In genomic region chr1:230708631-230709580, GRCh38 we compare ENCODE assay signal across 1 cellular context.
TF ChIP-seq lines count a peak whose summit lies in the region.

No MANE protein-coding gene starts in this region.

TF ChIP-seq in HepG2, 621 proteins besides CTCF, POLR2A, EP300 and RAD21 (continued from another document and continues in another):
- TF ChIP-seq, protein P1, sequence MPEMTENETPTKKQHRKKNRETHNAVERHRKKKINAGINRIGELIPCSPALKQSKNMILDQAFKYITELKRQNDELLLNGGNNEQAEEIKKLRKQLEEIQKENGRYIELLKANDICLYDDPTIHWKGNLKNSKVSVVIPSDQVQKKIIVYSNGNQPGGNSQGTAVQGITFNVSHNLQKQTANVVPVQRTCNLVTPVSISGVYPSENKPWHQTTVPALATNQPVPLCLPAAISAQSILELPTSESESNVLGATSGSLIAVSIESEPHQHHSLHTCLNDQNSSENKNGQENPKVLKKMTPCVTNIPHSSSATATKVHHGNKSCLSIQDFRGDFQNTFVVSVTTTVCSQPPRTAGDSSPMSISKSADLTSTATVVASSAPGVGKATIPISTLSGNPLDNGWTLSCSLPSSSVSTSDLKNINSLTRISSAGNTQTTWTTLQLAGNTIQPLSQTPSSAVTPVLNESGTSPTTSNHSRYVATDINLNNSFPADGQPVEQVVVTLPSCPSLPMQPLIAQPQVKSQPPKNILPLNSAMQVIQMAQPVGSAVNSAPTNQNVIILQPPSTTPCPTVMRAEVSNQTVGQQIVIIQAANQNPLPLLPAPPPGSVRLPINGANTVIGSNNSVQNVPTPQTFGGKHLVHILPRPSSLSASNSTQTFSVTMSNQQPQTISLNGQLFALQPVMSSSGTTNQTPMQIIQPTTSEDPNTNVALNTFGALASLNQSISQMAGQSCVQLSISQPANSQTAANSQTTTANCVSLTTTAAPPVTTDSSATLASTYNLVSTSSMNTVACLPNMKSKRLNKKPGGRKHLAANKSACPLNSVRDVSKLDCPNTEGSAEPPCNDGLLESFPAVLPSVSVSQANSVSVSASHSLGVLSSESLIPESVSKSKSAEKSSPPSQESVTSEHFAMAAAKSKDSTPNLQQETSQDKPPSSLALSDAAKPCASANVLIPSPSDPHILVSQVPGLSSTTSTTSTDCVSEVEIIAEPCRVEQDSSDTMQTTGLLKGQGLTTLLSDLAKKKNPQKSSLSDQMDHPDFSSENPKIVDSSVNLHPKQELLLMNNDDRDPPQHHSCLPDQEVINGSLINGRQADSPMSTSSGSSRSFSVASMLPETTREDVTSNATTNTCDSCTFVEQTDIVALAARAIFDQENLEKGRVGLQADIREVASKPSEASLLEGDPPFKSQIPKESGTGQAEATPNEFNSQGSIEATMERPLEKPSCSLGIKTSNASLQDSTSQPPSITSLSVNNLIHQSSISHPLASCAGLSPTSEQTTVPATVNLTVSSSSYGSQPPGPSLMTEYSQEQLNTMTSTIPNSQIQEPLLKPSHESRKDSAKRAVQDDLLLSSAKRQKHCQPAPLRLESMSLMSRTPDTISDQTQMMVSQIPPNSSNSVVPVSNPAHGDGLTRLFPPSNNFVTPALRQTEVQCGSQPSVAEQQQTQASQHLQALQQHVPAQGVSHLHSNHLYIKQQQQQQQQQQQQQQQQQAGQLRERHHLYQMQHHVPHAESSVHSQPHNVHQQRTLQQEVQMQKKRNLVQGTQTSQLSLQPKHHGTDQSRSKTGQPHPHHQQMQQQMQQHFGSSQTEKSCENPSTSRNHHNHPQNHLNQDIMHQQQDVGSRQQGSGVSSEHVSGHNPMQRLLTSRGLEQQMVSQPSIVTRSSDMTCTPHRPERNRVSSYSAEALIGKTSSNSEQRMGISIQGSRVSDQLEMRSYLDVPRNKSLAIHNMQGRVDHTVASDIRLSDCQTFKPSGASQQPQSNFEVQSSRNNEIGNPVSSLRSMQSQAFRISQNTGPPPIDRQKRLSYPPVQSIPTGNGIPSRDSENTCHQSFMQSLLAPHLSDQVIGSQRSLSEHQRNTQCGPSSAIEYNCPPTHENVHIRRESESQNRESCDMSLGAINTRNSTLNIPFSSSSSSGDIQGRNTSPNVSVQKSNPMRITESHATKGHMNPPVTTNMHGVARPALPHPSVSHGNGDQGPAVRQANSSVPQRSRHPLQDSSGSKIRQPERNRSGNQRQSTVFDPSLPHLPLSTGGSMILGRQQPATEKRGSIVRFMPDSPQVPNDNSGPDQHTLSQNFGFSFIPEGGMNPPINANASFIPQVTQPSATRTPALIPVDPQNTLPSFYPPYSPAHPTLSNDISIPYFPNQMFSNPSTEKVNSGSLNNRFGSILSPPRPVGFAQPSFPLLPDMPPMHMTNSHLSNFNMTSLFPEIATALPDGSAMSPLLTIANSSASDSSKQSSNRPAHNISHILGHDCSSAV (CRISPR knock-in tag; IDR thresholded peaks at IDR 0.05; ENCODE audit: borderline replicate concordance) = no peak
- no peak for TF ChIP-seq ZNF607 (CRISPR knock-in tag; IDR thresholded peaks at IDR 0.05; ENCODE audit: borderline replicate concordance)
- TF ChIP-seq ZNF337 (CRISPR knock-in tag; IDR thresholded peaks at IDR 0.05; ENCODE audit: borderline replicate concordance, low read depth) = 0 out of 2 replicates have a peak, but pooled peaks have one; percentile 77
- TF ChIP-seq MTF1 (CRISPR knock-in tag; IDR thresholded peaks at IDR 0.05) = peak; percentile 99
- TF ChIP-seq, protein P2, sequence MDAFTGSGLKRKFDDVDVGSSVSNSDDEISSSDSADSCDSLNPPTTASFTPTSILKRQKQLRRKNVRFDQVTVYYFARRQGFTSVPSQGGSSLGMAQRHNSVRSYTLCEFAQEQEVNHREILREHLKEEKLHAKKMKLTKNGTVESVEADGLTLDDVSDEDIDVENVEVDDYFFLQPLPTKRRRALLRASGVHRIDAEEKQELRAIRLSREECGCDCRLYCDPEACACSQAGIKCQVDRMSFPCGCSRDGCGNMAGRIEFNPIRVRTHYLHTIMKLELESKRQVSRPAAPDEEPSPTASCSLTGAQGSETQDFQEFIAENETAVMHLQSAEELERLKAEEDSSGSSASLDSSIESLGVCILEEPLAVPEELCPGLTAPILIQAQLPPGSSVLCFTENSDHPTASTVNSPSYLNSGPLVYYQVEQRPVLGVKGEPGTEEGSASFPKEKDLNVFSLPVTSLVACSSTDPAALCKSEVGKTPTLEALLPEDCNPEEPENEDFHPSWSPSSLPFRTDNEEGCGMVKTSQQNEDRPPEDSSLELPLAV (CRISPR knock-in tag; conservative IDR thresholded peaks at IDR 0.05; ENCODE audit: low read depth) = peak; percentile 76; the same call in 1 of the 2 replicates
- TF ChIP-seq DBP (CRISPR knock-in tag; IDR thresholded peaks at IDR 0.05; ENCODE audit: not compliant biosample characterization) = no peak
- no peak for TF ChIP-seq ZNF775 (CRISPR knock-in tag; IDR thresholded peaks at IDR 0.05; ENCODE audit: borderline replicate concordance)
- peak; percentile 62; the same call in 1 of the 2 replicates for TF ChIP-seq PRMT3 (CRISPR knock-in tag; IDR thresholded peaks at IDR 0.05; ENCODE audit: borderline replicate concordance, low read depth)
- TF ChIP-seq ETV5 (CRISPR knock-in tag; IDR thresholded peaks at IDR 0.05; ENCODE audit: borderline replicate concordance) = peak; percentile 94
- TF ChIP-seq ZNF766 (CRISPR knock-in tag; IDR thresholded peaks at IDR 0.05; ENCODE audit: borderline replicate concordance) = no peak
- TF ChIP-seq ZNF331 (CRISPR knock-in tag; IDR thresholded peaks at IDR 0.05) = peak; percentile 87
- TF ChIP-seq MIER2 (CRISPR knock-in tag; IDR thresholded peaks at IDR 0.05) = peak; percentile 36; the same call in 1 of the 2 replicates
- TF ChIP-seq HMG20A (CRISPR knock-in tag; IDR thresholded peaks at IDR 0.05; ENCODE audit: borderline replicate concordance) = peak; percentile 75; the same call in 1 of the 2 replicates
- TF ChIP-seq ZNF335 (CRISPR knock-in tag; IDR thresholded peaks at IDR 0.05) = peak; percentile 67; the same call in 1 of the 2 replicates
- TF ChIP-seq ASH2L (IDR thresholded peaks at IDR 0.05; ENCODE audit: insufficient read length, low read depth, low read length) = peak; percentile 74
- peak; percentile 68; the same call in 1 of the 2 replicates for TF ChIP-seq ISL2 (CRISPR knock-in tag; IDR thresholded peaks at IDR 0.05)
- TF ChIP-seq HDAC6 (IDR thresholded peaks at IDR 0.05; ENCODE audit: low read depth, low read length) = no peak
- no peak for TF ChIP-seq HNRNPUL1 (IDR thresholded peaks at IDR 0.05; ENCODE audit: low read depth, low read length)
- no peak for TF ChIP-seq XRCC5 (optimal IDR thresholded peaks at IDR 0.05; ENCODE audit: low read length)
- peak; percentile 97 for TF ChIP-seq ZSCAN9 (CRISPR knock-in tag; IDR thresholded peaks at IDR 0.05; ENCODE audit: borderline replicate concordance)
- TF ChIP-seq ZBTB42 (CRISPR knock-in tag; IDR thresholded peaks at IDR 0.05) = 0 out of 2 replicates have a peak, but pooled peaks have one; percentile 35
- peak; percentile 84; the same call in 1 of the 2 replicates for TF ChIP-seq ZNF350 (CRISPR knock-in tag; IDR thresholded peaks at IDR 0.05; ENCODE audit: borderline replicate concordance, low read depth)
- peak; percentile 42; the same call in 1 of the 2 replicates for TF ChIP-seq ZNF121 (CRISPR knock-in tag; IDR thresholded peaks at IDR 0.05)
- TF ChIP-seq ARNT2 (CRISPR knock-in tag; IDR thresholded peaks at IDR 0.05; ENCODE audit: low read depth) = peak; percentile 95
- no peak for TF ChIP-seq CEBPZ (IDR thresholded peaks at IDR 0.05; ENCODE audit: low read length)
- TF ChIP-seq, protein P3, sequence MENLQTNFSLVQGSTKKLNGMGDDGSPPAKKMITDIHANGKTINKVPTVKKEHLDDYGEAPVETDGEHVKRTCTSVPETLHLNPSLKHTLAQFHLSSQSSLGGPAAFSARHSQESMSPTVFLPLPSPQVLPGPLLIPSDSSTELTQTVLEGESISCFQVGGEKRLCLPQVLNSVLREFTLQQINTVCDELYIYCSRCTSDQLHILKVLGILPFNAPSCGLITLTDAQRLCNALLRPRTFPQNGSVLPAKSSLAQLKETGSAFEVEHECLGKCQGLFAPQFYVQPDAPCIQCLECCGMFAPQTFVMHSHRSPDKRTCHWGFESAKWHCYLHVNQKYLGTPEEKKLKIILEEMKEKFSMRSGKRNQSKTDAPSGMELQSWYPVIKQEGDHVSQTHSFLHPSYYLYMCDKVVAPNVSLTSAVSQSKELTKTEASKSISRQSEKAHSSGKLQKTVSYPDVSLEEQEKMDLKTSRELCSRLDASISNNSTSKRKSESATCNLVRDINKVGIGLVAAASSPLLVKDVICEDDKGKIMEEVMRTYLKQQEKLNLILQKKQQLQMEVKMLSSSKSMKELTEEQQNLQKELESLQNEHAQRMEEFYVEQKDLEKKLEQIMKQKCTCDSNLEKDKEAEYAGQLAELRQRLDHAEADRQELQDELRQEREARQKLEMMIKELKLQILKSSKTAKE (CRISPR knock-in tag; IDR thresholded peaks at IDR 0.05; ENCODE audit: borderline replicate concordance) = peak; percentile 96
- peak; percentile 96 for TF ChIP-seq KLF9 (CRISPR knock-in tag; IDR thresholded peaks at IDR 0.05; ENCODE audit: low read depth)
- no peak for TF ChIP-seq ZNF180 (CRISPR knock-in tag; IDR thresholded peaks at IDR 0.05; ENCODE audit: borderline replicate concordance, low read depth)
- peak; percentile 98 for TF ChIP-seq MXD4 (CRISPR knock-in tag; IDR thresholded peaks at IDR 0.05)
- peak; percentile 94 for TF ChIP-seq RXRA (CRISPR knock-in tag; IDR thresholded peaks at IDR 0.05)
- no peak for TF ChIP-seq THAP8 (CRISPR knock-in tag; IDR thresholded peaks at IDR 0.05; ENCODE audit: borderline replicate concordance)
- no peak for TF ChIP-seq ONECUT2 (CRISPR knock-in tag; IDR thresholded peaks at IDR 0.05)
- TF ChIP-seq RFXANK (CRISPR knock-in tag; IDR thresholded peaks at IDR 0.05) = no peak
- peak; percentile 56; the same call in 1 of the 2 replicates for TF ChIP-seq TRIM24 (CRISPR knock-in tag; IDR thresholded peaks at IDR 0.05)
- no peak for TF ChIP-seq ZSCAN12 (CRISPR knock-in tag; IDR thresholded peaks at IDR 0.05)
- peak; percentile 98 for TF ChIP-seq TFE3 (CRISPR knock-in tag; IDR thresholded peaks at IDR 0.05)
- peak; percentile 99 for TF ChIP-seq ARNTL (CRISPR knock-in tag; IDR thresholded peaks at IDR 0.05)
- peak; percentile 86; the same call in 1 of the 2 replicates for TF ChIP-seq MTA1 (CRISPR knock-in tag; IDR thresholded peaks at IDR 0.05; ENCODE audit: borderline replicate concordance)
- TF ChIP-seq ELF3 (CRISPR knock-in tag; IDR thresholded peaks at IDR 0.05) = peak; percentile 98
- no peak for TF ChIP-seq RFX5 (IDR thresholded peaks at IDR 0.05; ENCODE audit: low read depth, low read length)
- TF ChIP-seq ZMAT5 (CRISPR knock-in tag; IDR thresholded peaks at IDR 0.05; ENCODE audit: borderline replicate concordance, low read depth) = no peak
- TF ChIP-seq PRPF4 (IDR thresholded peaks at IDR 0.05; ENCODE audit: low read depth, low read length, poor library complexity, severe bottlenecking) = no peak
- TF ChIP-seq U2AF2 (IDR thresholded peaks at IDR 0.05; ENCODE audit: low read depth, low read length) = 0 out of 2 replicates have a peak, but pooled peaks have one; percentile 20
- TF ChIP-seq MED1 (CRISPR knock-in tag; IDR thresholded peaks at IDR 0.05) = peak; percentile 94
